In the genomic region with DNA sequence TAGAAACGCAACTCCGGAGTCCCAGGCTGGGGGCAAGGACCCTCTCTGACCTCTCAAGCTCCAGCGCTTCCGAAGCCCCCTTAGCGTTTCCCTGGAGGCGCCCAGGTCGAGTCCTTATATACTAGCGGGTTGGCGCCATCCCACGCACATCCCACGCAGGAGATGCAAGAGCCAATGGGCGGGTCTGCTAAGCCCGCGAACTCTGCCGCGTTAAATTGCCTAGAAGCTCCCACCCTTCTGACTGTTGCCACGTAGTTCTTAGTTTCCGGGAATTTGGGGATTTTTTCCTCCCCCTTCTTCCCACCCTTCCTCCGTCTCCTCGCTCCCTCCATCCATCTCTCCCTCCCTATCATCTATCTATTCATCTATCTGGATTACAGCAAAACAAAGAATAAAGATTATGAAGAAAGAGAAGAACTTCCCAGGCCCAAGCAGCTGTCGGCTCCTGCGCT, we compare ENCODE assay signal across 8 cellular contexts. TPM values are rescaled to one million over a fixed set of nuclear protein-coding genes. Genes with fewer than 3 reads are reported as not detected.
DNase-seq lines count a peak whose midpoint lies in the region; ATAC-seq and TF ChIP-seq lines count a peak whose summit lies in the region.

A gene with protein sequence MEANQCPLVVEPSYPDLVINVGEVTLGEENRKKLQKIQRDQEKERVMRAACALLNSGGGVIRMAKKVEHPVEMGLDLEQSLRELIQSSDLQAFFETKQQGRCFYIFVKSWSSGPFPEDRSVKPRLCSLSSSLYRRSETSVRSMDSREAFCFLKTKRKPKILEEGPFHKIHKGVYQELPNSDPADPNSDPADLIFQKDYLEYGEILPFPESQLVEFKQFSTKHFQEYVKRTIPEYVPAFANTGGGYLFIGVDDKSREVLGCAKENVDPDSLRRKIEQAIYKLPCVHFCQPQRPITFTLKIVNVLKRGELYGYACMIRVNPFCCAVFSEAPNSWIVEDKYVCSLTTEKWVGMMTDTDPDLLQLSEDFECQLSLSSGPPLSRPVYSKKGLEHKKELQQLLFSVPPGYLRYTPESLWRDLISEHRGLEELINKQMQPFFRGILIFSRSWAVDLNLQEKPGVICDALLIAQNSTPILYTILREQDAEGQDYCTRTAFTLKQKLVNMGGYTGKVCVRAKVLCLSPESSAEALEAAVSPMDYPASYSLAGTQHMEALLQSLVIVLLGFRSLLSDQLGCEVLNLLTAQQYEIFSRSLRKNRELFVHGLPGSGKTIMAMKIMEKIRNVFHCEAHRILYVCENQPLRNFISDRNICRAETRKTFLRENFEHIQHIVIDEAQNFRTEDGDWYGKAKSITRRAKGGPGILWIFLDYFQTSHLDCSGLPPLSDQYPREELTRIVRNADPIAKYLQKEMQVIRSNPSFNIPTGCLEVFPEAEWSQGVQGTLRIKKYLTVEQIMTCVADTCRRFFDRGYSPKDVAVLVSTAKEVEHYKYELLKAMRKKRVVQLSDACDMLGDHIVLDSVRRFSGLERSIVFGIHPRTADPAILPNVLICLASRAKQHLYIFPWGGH (minus strand): TSS at position 90 of the 452 bp plus-strand sequence. CDS start 9,814 bp downstream, outside the sequence.

- ATAC-seq in HG03196 (IDR thresholded peaks at IDR 0.05; ENCODE audit: unreplicated experiment) (peak; percentile 52), GM18520 (IDR thresholded peaks at IDR 0.05; ENCODE audit: unreplicated experiment) (no peak)

- H3K27ac ChIP-seq in Peyer's patch: peak within 1 kb of the TSS; percentile 91 to 97 (median 96)

- no peaks in the 10 kb centered on the region for H3K36me3 ChIP-seq in Peyer's patch

- no peaks in the 10 kb centered on the region for H3K9me3 ChIP-seq in Peyer's patch

- TF ChIP-seq CTCF in Peyer's patch (IDR thresholded peaks at IDR 0.05): no peak
- no peak for TF ChIP-seq CTCF in nephron progenitor cell (IDR thresholded peaks at IDR 0.05)

- DNase-seq in GM03348 (ENCODE audit: low spot score) (peak; percentile 93), Peyer's patch (peak; percentile 66 to 94 (median 91)), fibroblast of peridontal ligament (ENCODE audit: extremely low read depth) (peak; percentile 97), nephron progenitor cell (peak; percentile 33)
- DNase-seq in activated T-helper 9 cell treated with anti-CD3 and anti-CD28 coated beads, Interleukin-2, amount 50 U/mL, for 16 hours (ENCODE audit: low read depth): peak; percentile 82

- no peaks in the 10 kb centered on the region for H3K27me3 ChIP-seq in Peyer's patch

- no peak within 1 kb of the TSS for H3K27ac Mint-ChIP-seq in nephron progenitor cell
- H3K27ac Mint-ChIP-seq in stimulated activated naive CD8-positive, alpha-beta T cell treated with anti-CD3 and anti-CD28 coated beads, Interleukin-15, Interleukin-2, amounts not matched to agents 100 ng/mL and 50 ng/mL, for 24 hours: peak within 1 kb of the TSS; percentile 97

- H3K4me3 Mint-ChIP-seq in nephron progenitor cell: peak within 1 kb of the TSS; percentile 78
- H3K4me3 Mint-ChIP-seq in stimulated activated naive CD8-positive, alpha-beta T cell treated with anti-CD3 and anti-CD28 coated beads, Interleukin-15, Interleukin-2, amounts not matched to agents 100 ng/mL and 50 ng/mL, for 24 hours: peak within 1 kb of the TSS; percentile 90

- H3K36me3 Mint-ChIP-seq in nephron progenitor cell (ENCODE audit: low read depth): no peaks in the 10 kb centered on the region
- peaks cover 31% of the 10 kb centered on the region for H3K36me3 Mint-ChIP-seq in stimulated activated naive CD8-positive, alpha-beta T cell treated with anti-CD3 and anti-CD28 coated beads, Interleukin-15, Interleukin-2, amounts not matched to agents 100 ng/mL and 50 ng/mL, for 24 hours (ENCODE audit: low read depth)

- TF ChIP-seq POLR2A in Peyer's patch (IDR thresholded peaks at IDR 0.05): peak; percentile 72 to 87

- peaks cover 29% of the 10 kb centered on the region for H3K9me3 Mint-ChIP-seq in nephron progenitor cell
- H3K9me3 Mint-ChIP-seq in stimulated activated naive CD8-positive, alpha-beta T cell treated with anti-CD3 and anti-CD28 coated beads, Interleukin-15, Interleukin-2, amounts not matched to agents 100 ng/mL and 50 ng/mL, for 24 hours: peaks cover 12% of the 10 kb centered on the region

- H3K4me3 ChIP-seq in Peyer's patch: peak within 1 kb of the TSS; percentile 65 to 80 (median 68)

- H3K27me3 Mint-ChIP-seq in nephron progenitor cell (ENCODE audit: low read depth, poor library complexity): peaks cover 99% of the 10 kb centered on the region
- no peaks in the 10 kb centered on the region for H3K27me3 Mint-ChIP-seq in stimulated activated naive CD8-positive, alpha-beta T cell treated with anti-CD3 and anti-CD28 coated beads, Interleukin-15, Interleukin-2, amounts not matched to agents 100 ng/mL and 50 ng/mL, for 24 hours

- peaks cover 10% of the 10 kb centered on the region for H3K4me1 Mint-ChIP-seq in nephron progenitor cell
- peaks cover 54% of the 10 kb centered on the region for H3K4me1 Mint-ChIP-seq in stimulated activated naive CD8-positive, alpha-beta T cell treated with anti-CD3 and anti-CD28 coated beads, Interleukin-15, Interleukin-2, amounts not matched to agents 100 ng/mL and 50 ng/mL, for 24 hours (ENCODE audit: low read depth)

- peaks cover 0 to under 1% (median under 1%) of the 10 kb centered on the region in 4 donors for H3K4me1 ChIP-seq in Peyer's patch

RNA-seq across cellular contexts. Expression of the gene that starts here (rescaled TPM):
- 10 to 100 TPM in 1 of 4 donors, 1 to 10 TPM in 3; 3.6 to 73.4 (median 5.6) TPM for total RNA-seq in Peyer's patch

Comparison
In these comparisons a context has a peak if more than half of its experiments do, and no peak if none do; other contexts are left out.
1. DNase-seq: peak in every context shown above with its lines; median percentile 97 in fibroblast of peridontal ligament; 93 in GM03348; 91 in Peyer's patch; 82 in activated T-helper 9 cell treated with anti-CD3 and anti-CD28 coated beads, Interleukin-2, amount 50 U/mL, for 16 hours; 33 in nephron progenitor cell.